In genomic region chr3:89113887-89114840, GRCh38 we compare ENCODE assay signal across 7 cellular contexts. TPM values are rescaled to one million over a fixed set of nuclear protein-coding genes. Genes with fewer than 3 reads are reported as not detected.
DNase-seq lines count a peak whose midpoint lies in the region; ATAC-seq, FAIRE-seq and TF ChIP-seq lines count a peak whose summit lies in the region.

No MANE protein-coding gene starts in this region.

- peaks cover 4% of the 10 kb centered on the region; the same call in 1 of the 2 replicates for H3K27me3 ChIP-seq in H9 (ENCODE audit: insufficient read depth, low read length)

- FAIRE-seq in urothelium cell line (lab: Jason Lieb, UNC): peak; percentile 81

- no peak overlapping the region for H2BK15ac ChIP-seq in H9 (ENCODE audit: low read depth, low read length)

- no peak overlapping the region for H4K91ac ChIP-seq in H9 (ENCODE audit: insufficient read length, low read depth, low read length)

- no peak overlapping the region for H3K9ac ChIP-seq in H9 (ENCODE audit: extremely low read depth, insufficient read length, low read length)

- H2AK5ac ChIP-seq in H9 (ENCODE audit: insufficient read length, low read length): no peak overlapping the region

- no peak overlapping the region for H3K14ac ChIP-seq in H9 (ENCODE audit: insufficient read depth, low read length)

- peak; percentile 72 to 77 for ATAC-seq in activated T-cell treated with anti-CD3 and anti-CD28 coated beads, Interleukin-2, amount 50 U/mL, for 4 hours
- ATAC-seq in naive thymus-derived CD8-positive, alpha-beta T cell: peak; percentile 41 to 46

- H2BK20ac ChIP-seq in H9 (ENCODE audit: low read depth, low read length, poor library complexity, severe bottlenecking): no peak overlapping the region

- peak overlapping the region; percentile 80 to 84 for H3K4me3 Mint-ChIP-seq in H9
- peak overlapping the region; percentile 55 for H3K4me3 Mint-ChIP-seq in activated T-cell treated with anti-CD3 and anti-CD28 coated beads, Interleukin-2, amount 50 U/mL, for 4 hours
- H3K4me3 Mint-ChIP-seq in naive thymus-derived CD8-positive, alpha-beta T cell: peak overlapping the region in 5 of 10 donors; percentile 6 to 45 (median 31)

- no peak overlapping the region for H3K27ac ChIP-seq in H9 (ENCODE audit: insufficient read length, low read depth, low read length)

- no peaks in the 10 kb centered on the region for H3K9me3 ChIP-seq in H9 (ENCODE audit: control insufficient read depth, low read depth, low read length)

- no CpG with 5 or more reads among the region's 42 CpGs for WGBS in H9 (ENCODE audit: extremely low coverage, insufficient read length, low lambda C conversion rate)

- H2BK12ac ChIP-seq in H9 (ENCODE audit: insufficient read length, low read depth, low read length): no peak overlapping the region

- peaks cover 7% of the 10 kb centered on the region for H3K23me2 ChIP-seq in H9 (ENCODE audit: insufficient read length, low read depth, low read length, poor library complexity, severe bottlenecking)

- H2BK5ac ChIP-seq in H9 (ENCODE audit: insufficient read length, low read length): no peak overlapping the region

- H3K79me1 ChIP-seq in H9 (ENCODE audit: insufficient read depth, low read depth, low read length, poor library complexity, severe bottlenecking): no peaks in the 10 kb centered on the region

- H3K27ac Mint-ChIP-seq in H9: peak overlapping the region in 1 of 3 experiments; percentile 77; a peak in 1 of 7 replicates
- no peak overlapping the region for H3K27ac Mint-ChIP-seq in naive thymus-derived CD8-positive, alpha-beta T cell

- H2BK120ac ChIP-seq in H9 (ENCODE audit: low read depth, low read length, poor library complexity, severe bottlenecking): no peak overlapping the region

- H3K36me3 Mint-ChIP-seq in H9 (ENCODE audit: insufficient read depth in 1 of 3, low read depth in 3 of 3): no peaks in the 10 kb centered on the region
- H3K36me3 Mint-ChIP-seq in activated T-cell treated with anti-CD3 and anti-CD28 coated beads, Interleukin-2, amount 50 U/mL, for 4 hours (ENCODE audit: insufficient read depth): no peaks in the 10 kb centered on the region
- H3K36me3 Mint-ChIP-seq in naive thymus-derived CD8-positive, alpha-beta T cell: no peaks in the 10 kb centered on the region

- H3K4me3 ChIP-seq in GM12875 (ENCODE audit: low read depth, low read length): no peak overlapping the region
- H3K4me3 ChIP-seq in fibroblast of villous mesenchyme (ENCODE audit: low read depth, low read length): peak overlapping the region; percentile 49

- peaks cover 25 to 28% of the 10 kb centered on the region in 2 experiments for H3K4me1 Mint-ChIP-seq in H9
- H3K4me1 Mint-ChIP-seq in activated T-cell treated with anti-CD3 and anti-CD28 coated beads, Interleukin-2, amount 50 U/mL, for 4 hours (ENCODE audit: low read depth): peaks cover 4% of the 10 kb centered on the region
- peaks cover 0 to 4% (median 2%) of the 10 kb centered on the region in 4 donors for H3K4me1 Mint-ChIP-seq in naive thymus-derived CD8-positive, alpha-beta T cell

- no peak overlapping the region for H3K18ac ChIP-seq in H9 (ENCODE audit: insufficient read length, low read depth, low read length)

- no peaks in the 10 kb centered on the region for H3K79me2 ChIP-seq in H9 (ENCODE audit: insufficient read depth, low read length)

- H2AFZ ChIP-seq in H9 (ENCODE audit: low read length): no peak overlapping the region

- no peak overlapping the region for H3T11ph ChIP-seq in H9 (ENCODE audit: low read length)

- H3K9me3 Mint-ChIP-seq in H9: no peaks in the 10 kb centered on the region; a peak in 1 of 5 replicates
- no peaks in the 10 kb centered on the region for H3K9me3 Mint-ChIP-seq in activated T-cell treated with anti-CD3 and anti-CD28 coated beads, Interleukin-2, amount 50 U/mL, for 4 hours
- peaks cover 0 to 2% (median 0%) of the 10 kb centered on the region in 9 donors for H3K9me3 Mint-ChIP-seq in naive thymus-derived CD8-positive, alpha-beta T cell

- H3K4me2 ChIP-seq in H9 (ENCODE audit: insufficient read depth, insufficient read length, low read length): peak overlapping the region; percentile 77

- no peak overlapping the region for H4K8ac ChIP-seq in H9 (replicated peaks; ENCODE audit: insufficient read length, low read depth, low read length)

- H3K4ac ChIP-seq in H9 (ENCODE audit: low read depth, low read length): no peak overlapping the region

- H3K4me1 ChIP-seq in H9 (ENCODE audit: insufficient read depth, low read length): 0 out of 2 replicates have a peak, but pooled peaks cover 4% of the 10 kb centered on the region

- H4K5ac ChIP-seq in H9 (ENCODE audit: insufficient read length, low read depth, low read length): no peak overlapping the region

- no peak overlapping the region for H3K56ac ChIP-seq in H9 (ENCODE audit: insufficient read length, low read depth, low read length)

- no peaks in the 10 kb centered on the region for H4K20me1 ChIP-seq in H9 (ENCODE audit: control insufficient read depth, insufficient read depth, insufficient read length)

- POLR2A ChIA-PET in naive thymus-derived CD8-positive, alpha-beta T cell (lab: Charles Lee): no interaction called here

- H3K23ac ChIP-seq in H9 (ENCODE audit: insufficient read length, low read depth, low read length): no peak overlapping the region

- H3K27me3 Mint-ChIP-seq in H9 (ENCODE audit: low read depth): peaks cover 24% of the 10 kb centered on the region
- peaks cover 7% of the 10 kb centered on the region for H3K27me3 Mint-ChIP-seq in activated T-cell treated with anti-CD3 and anti-CD28 coated beads, Interleukin-2, amount 50 U/mL, for 4 hours (ENCODE audit: low read depth)
- peaks cover 0 to 7% (median 6%) of the 10 kb centered on the region in 5 donors for H3K27me3 Mint-ChIP-seq in naive thymus-derived CD8-positive, alpha-beta T cell

- TF ChIP-seq CTCF in GM12875 (IDR thresholded peaks at IDR 0.05; ENCODE audit: borderline replicate concordance, insufficient read depth, low read depth, low read length): peak; percentile 77
- peak; percentile 94 for TF ChIP-seq CTCF in H9 (conservative IDR thresholded peaks at IDR 0.05)
- peak; percentile 59 for TF ChIP-seq CTCF in fibroblast of villous mesenchyme (IDR thresholded peaks at IDR 0.05; ENCODE audit: insufficient read depth, low read depth, low read length)

- DNase-seq in H9 (peak; percentile 92), NCI-H1092 treated with DMSO at 0.1 percent for 48 hours (lab: John Stamatoyannopoulos, UW) (peak; percentile 45), fibroblast of villous mesenchyme (ENCODE audit: low read depth) (peak; percentile 45), urothelium cell line (ENCODE audit: low spot score) (no peak)
- DNase-seq in activated T-cell treated with anti-CD3 and anti-CD28 coated beads, Interleukin-2, amount 50 U/mL, for 4 hours: no peak
- peak in 1 of 10 donors; percentile 1 for DNase-seq in naive thymus-derived CD8-positive, alpha-beta T cell

RNA-seq across cellular contexts. Expression of gene EPHA3, which starts 6.7 kb away (rescaled TPM):
- 0.59 and 0.66 TPM in 2 replicates for total RNA-seq in H9 (2021)
- total RNA-seq in activated T-cell treated with anti-CD3 and anti-CD28 coated beads, Interleukin-2, amount 50 U/mL, for 4 hours: not detected
- under 0.01 and 0.64 TPM in 2 replicates for total RNA-seq in fibroblast of villous mesenchyme
- not detected for total RNA-seq in naive thymus-derived CD8-positive, alpha-beta T cell
- polyA plus RNA-seq in naive thymus-derived CD8-positive, alpha-beta T cell: not detected

Comparison
In these comparisons a context has a peak if more than half of its experiments do, and no peak if none do; other contexts are left out.
1. DNase-seq: peak in H9 (single experiment), NCI-H1092 treated with DMSO at 0.1 percent for 48 hours (single experiment) and fibroblast of villous mesenchyme (single experiment); none in activated T-cell treated with anti-CD3 and anti-CD28 coated beads, Interleukin-2, amount 50 U/mL, for 4 hours (single experiment) and urothelium cell line (single experiment).
2. Peak in every context shown above with its lines, with median percentiles within 50 percentile points of each other: CTCF ChIP-seq.